ENCODE assay signal across 36 cellular contexts in the genomic region with DNA sequence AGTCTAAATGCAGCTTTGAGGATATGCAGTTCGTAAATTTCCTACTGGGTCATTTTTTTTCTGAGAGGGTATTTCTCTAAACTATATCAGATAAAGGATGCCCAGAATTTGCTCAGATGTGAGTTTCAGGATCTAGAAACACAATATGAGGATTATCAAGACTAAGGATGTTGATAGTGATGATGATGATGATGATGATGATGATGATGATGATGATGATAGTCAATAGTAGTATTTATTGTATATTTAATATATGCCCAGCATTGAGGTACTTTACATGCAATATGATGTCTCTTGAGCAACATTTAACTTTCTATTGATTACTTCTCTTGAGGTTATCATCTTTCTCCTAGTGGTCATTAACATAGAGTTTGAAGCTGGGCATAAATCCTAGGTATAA.
"Had no signal": no experiment of that assay in that cellular context is flagged by ENCODE, and none has a peak within 500 bp of the region (broad histone marks: within the 10 kb centered on the region; RNA-seq: fewer than 3 reads in every experiment).

No MANE protein-coding gene starts in this region.

- H3K9me3 ChIP-seq: MG63 had no signal

- H3K36me3 ChIP-seq: MG63 had no signal

- H3K4me3 ChIP-seq: MG63 had no signal

- H3K27me3 ChIP-seq: MG63 had no signal

- DNase-seq: Karpas-422, Kasumi-1, MG63, MM.1S, MV-4-11, NCI-H1048, NCI-H1092, NCI-H1092 treated with DMSO at 0.1 percent for 48 hours, NCI-H1105, NCI-H1105 treated with DMSO at 0.1 percent for 48 hours, NCI-H1417, NCI-H1417 treated with DMSO at 0.1 percent for 48 hours, NCI-H1436, NCI-H1436 treated with DMSO at 0.1 percent for 48 hours, NCI-H146, NCI-H1694, NCI-H1694 treated with DMSO at 0.1 percent for 48 hours, NCI-H187, NCI-H187 treated with DMSO at 0.1 percent for 48 hours, NCI-H1930, NCI-H2029, NCI-H2029 treated with DMSO at 0.1 percent for 48 hours, NCI-H2081, NCI-H2081 treated with DMSO at 0.1 percent for 48 hours, NCI-H2107, NCI-H2171, NCI-H2171 treated with DMSO at 0.1 percent for 48 hours, NCI-H2227 treated with DMSO at 0.1 percent for 48 hours, NCI-H226, NCI-H345, NCI-H446, NCI-H446 treated with DMSO at 0.1 percent for 48 hours, NCI-H510A, NCI-H510A treated with DMSO at 0.1 percent for 48 hours, NCI-H524, NCI-H524 treated with DMSO at 0.1 percent for 48 hours had no signal
